18 cellular contexts compared by ENCODE assay signal in the genomic region with DNA sequence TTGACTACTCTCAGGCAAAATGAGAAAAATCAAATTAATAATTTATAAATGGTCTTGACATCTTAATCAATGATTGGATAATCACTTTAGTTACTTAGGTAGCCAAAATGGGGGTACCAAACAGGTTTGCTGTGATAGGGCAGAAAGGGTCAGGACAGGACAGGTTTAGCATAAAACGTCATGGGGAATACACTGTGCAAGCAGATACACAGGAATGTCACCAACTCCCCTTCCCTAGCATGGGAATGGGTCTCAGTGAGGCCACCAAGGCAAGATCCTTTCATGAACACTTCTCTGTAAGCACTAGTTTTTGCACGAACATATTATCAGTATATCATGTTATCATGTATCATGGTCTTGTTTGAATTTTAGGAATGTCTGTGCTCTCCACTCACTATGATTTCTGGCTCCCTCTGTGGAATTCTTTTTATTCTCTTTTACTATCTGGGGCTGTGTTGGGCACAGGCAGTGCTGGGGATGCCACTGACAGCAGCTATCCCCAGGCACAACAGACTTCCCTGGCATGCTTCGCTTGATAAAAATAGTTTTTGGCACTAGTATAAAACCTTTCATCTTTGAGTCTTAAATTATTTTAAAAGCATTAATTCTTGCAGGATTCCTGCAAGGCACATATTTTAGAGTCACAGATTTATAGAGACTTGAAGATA. TPM values are rescaled to one million over a fixed set of nuclear protein-coding genes. Genes with fewer than 3 reads are reported as not detected.
DNase-seq lines count a peak whose midpoint lies in the region; ATAC-seq and TF ChIP-seq lines count a peak whose summit lies in the region.
"Had no signal": no experiment of that assay in that cellular context is flagged by ENCODE, and none has a peak within 500 bp of the region (broad histone marks: within the 10 kb centered on the region; RNA-seq: fewer than 3 reads in every experiment).

No MANE protein-coding gene starts in this region.

- H3K36me3 ChIP-seq in left ventricle myocardium inferior (no peaks in the 10 kb centered on the region), heart right ventricle (no peaks in the 10 kb centered on the region)
- H3K36me3 ChIP-seq: BLaER1 had no signal

- H3K4me3 ChIP-seq in left ventricle myocardium inferior (no peak overlapping the region), heart right ventricle (no peak overlapping the region)
- H3K4me3 ChIP-seq: BLaER1, GM23338 had no signal

- no peaks in the 10 kb centered on the region for H3K9me3 ChIP-seq in left ventricle myocardium inferior (replicated peaks)
- H3K9me3 ChIP-seq in heart right ventricle: no peaks in the 10 kb centered on the region
- H3K9me3 ChIP-seq: BLaER1 had no signal

- H3K36me3 Mint-ChIP-seq in HFFc6 (ENCODE audit: low read depth) (peaks cover 5% of the 10 kb centered on the region; the same call in 1 of the 2 replicates), mesothelial cell of epicardium (peaks cover 5% of the 10 kb centered on the region)
- H3K36me3 Mint-ChIP-seq: CD14-positive monocyte; CD4-positive, alpha-beta memory T cell had no signal

- H3K27me3 Mint-ChIP-seq in HFFc6 (ENCODE audit: insufficient read depth) (peaks cover 3% of the 10 kb centered on the region; the same call in 1 of the 2 replicates), mesothelial cell of epicardium (ENCODE audit: low read depth) (no peaks in the 10 kb centered on the region)
- H3K27me3 Mint-ChIP-seq: CD4-positive, alpha-beta memory T cell had no signal

- TF ChIP-seq CTCF in left ventricle myocardium inferior (IDR thresholded peaks at IDR 0.05; ENCODE audit: borderline replicate concordance) (no peak), HFFc6 (IDR thresholded peaks at IDR 0.05) (no peak), heart right ventricle (IDR thresholded peaks at IDR 0.05) (no peak), mesothelial cell of epicardium (IDR thresholded peaks at IDR 0.05; ENCODE audit: unreplicated experiment) (no peak)

- H3K27ac Mint-ChIP-seq in HFFc6: peak overlapping the region; percentile 57; the same call in 1 of the 2 replicates
- H3K27ac Mint-ChIP-seq in mesothelial cell of epicardium: peak overlapping the region; percentile 71
- H3K27ac Mint-ChIP-seq: CD14-positive monocyte, GM23338 had no signal

- H3K27ac ChIP-seq in left ventricle myocardium inferior (replicated peaks) (no peak overlapping the region), heart right ventricle (no peak overlapping the region), substantia nigra (ENCODE audit: low read depth, low read length, poor library complexity, severe bottlenecking) (no peak overlapping the region)
- H3K27ac ChIP-seq: BLaER1 had no signal

- H3K4me3 Mint-ChIP-seq in HFFc6 (peak overlapping the region; percentile 8; the same call in 1 of the 2 replicates), mesothelial cell of epicardium (no peak overlapping the region)
- H3K4me3 Mint-ChIP-seq: CD14-positive monocyte; CD4-positive, alpha-beta memory T cell; GM23338 had no signal

- intact Hi-C loops in Right ventricle myocardium inferior (cut with DNase I): no loop called here
- intact Hi-C loops in left ventricle myocardium inferior (cut with micrococcal nuclease): no loop called here
- intact Hi-C loops in heart right ventricle (cut with DNase I): loop anchor here in 2 of 10 donors (1.0 to 10.0 kb wide), 2 partner anchors 58 to 672 kb away; no protein-coding TSS in a partner anchor

- H3K4me1 ChIP-seq in left ventricle myocardium inferior (peaks cover 13% of the 10 kb centered on the region), heart right ventricle (peaks cover 0 to 10% (median 0%) of the 10 kb centered on the region in 9 donors)
- H3K4me1 ChIP-seq: BLaER1 had no signal

- no peaks in the 10 kb centered on the region for H3K9me3 Mint-ChIP-seq in HFFc6
- no peaks in the 10 kb centered on the region for H3K9me3 Mint-ChIP-seq in mesothelial cell of epicardium
- H3K9me3 Mint-ChIP-seq: CD14-positive monocyte, GM23338 had no signal

- WGBS in heart right ventricle, 2 donors: 35 to 45% methylated on average over 3 of the region's 3 CpGs

- DNase-seq in Right ventricle myocardium inferior (ENCODE audit: missing footprints) (no peak), left ventricle myocardium inferior (no peak), HFFc6 (no peak), heart right ventricle (no peak), mesothelial cell of epicardium (ENCODE audit: low spot score in 2 of 2, unreplicated experiment in 2 of 2) (no peak), SHP77 (lab: John Stamatoyannopoulos, UW) (no peak), substantia nigra (lab: John Stamatoyannopoulos, UW) (no peak)
- DNase-seq: 8988T; Calu3; CD4-positive, alpha-beta memory T cell; DMS79 treated with DMSO at 0.1 percent for 48 hours; GF-D8; HCEC 1CT had no signal

- H3K27me3 ChIP-seq in left ventricle myocardium inferior (ENCODE audit: low read depth) (no peaks in the 10 kb centered on the region), heart right ventricle (no peaks in the 10 kb centered on the region)
- H3K27me3 ChIP-seq: BLaER1 had no signal

- ATAC-seq in Right ventricle myocardium inferior (peak; percentile 75), heart right ventricle (peak in 5 of 8 donors; percentile 57 to 86 (median 68)), HG03460 (IDR thresholded peaks at IDR 0.05; ENCODE audit: unreplicated experiment) (no peak)
- ATAC-seq: GM23338 had no signal

- peaks cover 70% of the 10 kb centered on the region for H3K4me1 Mint-ChIP-seq in HFFc6 (ENCODE audit: low read depth)
- peaks cover 30% of the 10 kb centered on the region for H3K4me1 Mint-ChIP-seq in mesothelial cell of epicardium
- H3K4me1 Mint-ChIP-seq: CD14-positive monocyte; CD4-positive, alpha-beta memory T cell; GM23338 had no signal

RNA-seq across cellular contexts. Expression of a gene that starts 18.3 kb away (rescaled TPM):
- total RNA-seq in Right ventricle myocardium inferior (0.92 TPM), left ventricle myocardium inferior (1.0 TPM), heart right ventricle (1 to 10 TPM in 2 of 10 donors, under 1 TPM in 8; 0.23 to 1.0 (median 0.64) TPM), mesothelial cell of epicardium (7.8 to 8.6 TPM (median 8.5 TPM) in 3 replicates)
- 1 to 10 TPM; 1.2 to 9.7 (median 8.5) TPM for total RNA-seq in HFFc6 (2021; fragmentation: NEBNext Ultra II Directional; extraction: Animal tissue kit (Norgen Biotek cat#: 25700))
- polyA plus RNA-seq in heart right ventricle: under 1 TPM; 0.01 to 0.15 TPM
- total RNA-seq: Calu3; CD4-positive, alpha-beta memory T cell; HT-29 had no signal
- polyA plus RNA-seq: CD14-positive monocyte; CD4-positive, alpha-beta memory T cell had no signal
